ENCODE assay signal across 1 cellular context in the genomic region with DNA sequence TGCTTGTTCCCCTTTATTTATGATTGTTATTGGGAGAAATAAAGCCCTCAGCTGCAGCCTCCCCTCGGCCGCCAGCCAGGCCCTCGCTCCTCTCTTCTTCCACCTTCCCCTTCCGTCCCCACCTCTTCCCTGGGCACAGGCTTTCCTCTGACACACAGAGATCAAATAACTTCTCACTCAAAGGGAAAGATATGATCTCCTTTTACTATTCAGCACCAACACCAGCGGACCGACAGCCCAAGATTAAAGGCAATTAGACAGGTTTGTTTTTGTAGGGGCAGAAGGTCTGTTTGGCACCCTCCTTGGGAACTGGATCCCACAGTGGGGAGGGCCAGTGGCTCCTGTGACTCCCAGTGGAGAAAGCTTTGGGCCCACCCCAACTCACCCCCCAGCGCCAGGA.
TF ChIP-seq lines count a peak whose summit lies in the region.

No MANE protein-coding gene starts in this region.

TF ChIP-seq in GM12878, 131 proteins besides CTCF, POLR2A, EP300 and RAD21 (continued from another document):
- TF ChIP-seq, protein P1, sequence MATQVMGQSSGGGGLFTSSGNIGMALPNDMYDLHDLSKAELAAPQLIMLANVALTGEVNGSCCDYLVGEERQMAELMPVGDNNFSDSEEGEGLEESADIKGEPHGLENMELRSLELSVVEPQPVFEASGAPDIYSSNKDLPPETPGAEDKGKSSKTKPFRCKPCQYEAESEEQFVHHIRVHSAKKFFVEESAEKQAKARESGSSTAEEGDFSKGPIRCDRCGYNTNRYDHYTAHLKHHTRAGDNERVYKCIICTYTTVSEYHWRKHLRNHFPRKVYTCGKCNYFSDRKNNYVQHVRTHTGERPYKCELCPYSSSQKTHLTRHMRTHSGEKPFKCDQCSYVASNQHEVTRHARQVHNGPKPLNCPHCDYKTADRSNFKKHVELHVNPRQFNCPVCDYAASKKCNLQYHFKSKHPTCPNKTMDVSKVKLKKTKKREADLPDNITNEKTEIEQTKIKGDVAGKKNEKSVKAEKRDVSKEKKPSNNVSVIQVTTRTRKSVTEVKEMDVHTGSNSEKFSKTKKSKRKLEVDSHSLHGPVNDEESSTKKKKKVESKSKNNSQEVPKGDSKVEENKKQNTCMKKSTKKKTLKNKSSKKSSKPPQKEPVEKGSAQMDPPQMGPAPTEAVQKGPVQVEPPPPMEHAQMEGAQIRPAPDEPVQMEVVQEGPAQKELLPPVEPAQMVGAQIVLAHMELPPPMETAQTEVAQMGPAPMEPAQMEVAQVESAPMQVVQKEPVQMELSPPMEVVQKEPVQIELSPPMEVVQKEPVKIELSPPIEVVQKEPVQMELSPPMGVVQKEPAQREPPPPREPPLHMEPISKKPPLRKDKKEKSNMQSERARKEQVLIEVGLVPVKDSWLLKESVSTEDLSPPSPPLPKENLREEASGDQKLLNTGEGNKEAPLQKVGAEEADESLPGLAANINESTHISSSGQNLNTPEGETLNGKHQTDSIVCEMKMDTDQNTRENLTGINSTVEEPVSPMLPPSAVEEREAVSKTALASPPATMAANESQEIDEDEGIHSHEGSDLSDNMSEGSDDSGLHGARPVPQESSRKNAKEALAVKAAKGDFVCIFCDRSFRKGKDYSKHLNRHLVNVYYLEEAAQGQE (IDR thresholded peaks at IDR 0.05; ENCODE audit: low read depth, low read length), result peak; percentile 65; the same call in 1 of the 2 replicates
- no peak for TF ChIP-seq CREM (IDR thresholded peaks at IDR 0.05; ENCODE audit: low read depth)
